8 cellular contexts compared by ENCODE assay signal in genomic region chr4:143207555-143207954, GRCh38. TPM values are rescaled to one million over a fixed set of nuclear protein-coding genes. Genes with fewer than 3 reads are reported as not detected.
DNase-seq lines count a peak whose midpoint lies in the region; FAIRE-seq and TF ChIP-seq lines count a peak whose summit lies in the region.

No MANE protein-coding gene starts in this region.

- TF ChIP-seq EP300 in esophagus muscularis mucosa (IDR thresholded peaks at IDR 0.05) (no peak), neural cell (conservative IDR thresholded peaks at IDR 0.05; ENCODE audit: poor library complexity, severe bottlenecking) (no peak)

- no peak overlapping the region for H3K27ac ChIP-seq in OCI-LY3 (ENCODE audit: low read length)
- peak overlapping the region in 1 of 4 donors; percentile 24 for H3K27ac ChIP-seq in esophagus muscularis mucosa (replicated peaks in 1 of 4)
- H3K27ac ChIP-seq in neural cell (ENCODE audit: low read length): no peak overlapping the region

- no peaks in the 10 kb centered on the region for H4K20me1 ChIP-seq in OCI-LY3 (ENCODE audit: insufficient read depth, low read length)
- no peaks in the 10 kb centered on the region for H4K20me1 ChIP-seq in neural cell (ENCODE audit: insufficient read depth)

- no peak overlapping the region for H3K9ac ChIP-seq in OCI-LY3 (ENCODE audit: low read length)
- no peak overlapping the region for H3K9ac ChIP-seq in neural cell (ENCODE audit: low read length)

- H3K79me2 ChIP-seq in OCI-LY3 (ENCODE audit: low read length) (no peaks in the 10 kb centered on the region), neural cell (replicated peaks; ENCODE audit: insufficient read depth, low read length) (peaks cover under 1% of the 10 kb centered on the region)

- H2AFZ ChIP-seq in OCI-LY3 (ENCODE audit: low read depth, low read length): no peak overlapping the region
- no peak overlapping the region for H2AFZ ChIP-seq in neural cell (ENCODE audit: low read depth, low read length)

- H3K9me3 ChIP-seq in OCI-LY3 (ENCODE audit: insufficient read depth, low read length) (no peaks in the 10 kb centered on the region), esophagus muscularis mucosa (no peaks in the 10 kb centered on the region), neural cell (ENCODE audit: low read length) (no peaks in the 10 kb centered on the region)

- H3K27me3 ChIP-seq in OCI-LY3 (ENCODE audit: low read depth, low read length): no peaks in the 10 kb centered on the region
- H3K27me3 ChIP-seq in esophagus muscularis mucosa: no peaks in the 10 kb centered on the region
- H3K27me3 ChIP-seq in neural cell (ENCODE audit: insufficient read depth, low read depth, low read length): no peaks in the 10 kb centered on the region

- TF ChIP-seq POLR2A in esophagus muscularis mucosa (IDR thresholded peaks at IDR 0.05; ENCODE audit: low read depth): no peak
- TF ChIP-seq POLR2A in H54 (IDR thresholded peaks at IDR 0.05; ENCODE audit: low read depth, low read length): no peak

- no peaks in the 10 kb centered on the region for H3K9me2 ChIP-seq in neural cell (ENCODE audit: insufficient read depth, low read length)

- intact Hi-C loops in esophagus muscularis mucosa (cut with DNase I): loop anchor here (10.0 kb wide), 1 partner anchor 307 kb away; the partner anchor contains the start of gene SMARCA5

- H3F3A ChIP-seq in neural cell (ENCODE audit: insufficient read depth, low read length, poor library complexity, severe bottlenecking): no peaks in the 10 kb centered on the region

- TF ChIP-seq CTCF in OCI-LY3 (IDR thresholded peaks at IDR 0.05; ENCODE audit: low read depth, low read length): peak; percentile 53
- peak; percentile 54 to 61 (median 58) for TF ChIP-seq CTCF in esophagus muscularis mucosa (IDR thresholded peaks at IDR 0.05)
- peak; percentile 25 for TF ChIP-seq CTCF in neural cell (IDR thresholded peaks at IDR 0.05; ENCODE audit: poor library complexity, severe bottlenecking)

- no peak for FAIRE-seq in H54 (lab: Jason Lieb, UNC)

- peaks cover 43% of the 10 kb centered on the region for H3K36me3 ChIP-seq in OCI-LY3 (replicated peaks; ENCODE audit: low read depth, low read length)
- H3K36me3 ChIP-seq in esophagus muscularis mucosa: peaks cover 9 to 56% (median 34%) of the 10 kb centered on the region in 4 donors
- H3K36me3 ChIP-seq in neural cell (ENCODE audit: insufficient read depth, low read length): peaks cover 10% of the 10 kb centered on the region

- no peak for TF ChIP-seq RAD21 in neural cell (conservative IDR thresholded peaks at IDR 0.05)

- 24% methylated on average over 1 of the region's 1 CpG for WGBS in esophagus muscularis mucosa

- H3K4me1 ChIP-seq in OCI-LY3 (ENCODE audit: low read length) (no peaks in the 10 kb centered on the region), esophagus muscularis mucosa (peaks cover 0 to 24% (median 11%) of the 10 kb centered on the region in 4 donors)

- no peak overlapping the region for H3K4me2 ChIP-seq in OCI-LY3 (ENCODE audit: low read length)
- H3K4me2 ChIP-seq in neural cell (ENCODE audit: low read length): no peak overlapping the region

- DNase-seq in EL: peak; percentile 9
- DNase-seq in esophagus muscularis mucosa (ENCODE audit: extremely low spot score): no peak
- no peak for DNase-seq in COLO829 (ENCODE audit: low spot score)
- no peak for DNase-seq in NCI-H2196 (lab: John Stamatoyannopoulos, UW; ENCODE audit: unreplicated experiment)
- no peak for DNase-seq in H54 (ENCODE audit: insufficient read length, low spot score)
- no peak for DNase-seq in HK-2 (ENCODE audit: unreplicated experiment)

- H3K4me3 ChIP-seq in OCI-LY3 (ENCODE audit: low read length): no peak overlapping the region
- H3K4me3 ChIP-seq in esophagus muscularis mucosa: no peak overlapping the region
- no peak overlapping the region for H3K4me3 ChIP-seq in neural cell (ENCODE audit: low read length)

TF ChIP-seq in neural cell, 6 proteins besides CTCF, POLR2A, EP300 and RAD21:
- TF ChIP-seq TAF1 (IDR thresholded peaks at IDR 0.05; ENCODE audit: low read depth): no peak
- TF ChIP-seq SMC3 (conservative IDR thresholded peaks at IDR 0.05; ENCODE audit: poor library complexity): peak; percentile 37
- TF ChIP-seq POLR2AphosphoS5 (IDR thresholded peaks at IDR 0.05): no peak
- no peak for TF ChIP-seq REST (IDR thresholded peaks at IDR 0.05; ENCODE audit: borderline replicate concordance)

RNA-seq across cellular contexts. Expression of gene USP38, which starts 22.8 kb away (rescaled TPM):
- 10 to 100 TPM; 16.6 to 25.5 (median 23.3) TPM for total RNA-seq in esophagus muscularis mucosa
- 9.5 and 10.4 TPM in 2 replicates for polyA plus RNA-seq in neural cell
- 55.0 and 58.0 TPM in 2 replicates for polyA minus RNA-seq in neural cell
